ENCODE assay signal across 9 cellular contexts in the genomic region with DNA sequence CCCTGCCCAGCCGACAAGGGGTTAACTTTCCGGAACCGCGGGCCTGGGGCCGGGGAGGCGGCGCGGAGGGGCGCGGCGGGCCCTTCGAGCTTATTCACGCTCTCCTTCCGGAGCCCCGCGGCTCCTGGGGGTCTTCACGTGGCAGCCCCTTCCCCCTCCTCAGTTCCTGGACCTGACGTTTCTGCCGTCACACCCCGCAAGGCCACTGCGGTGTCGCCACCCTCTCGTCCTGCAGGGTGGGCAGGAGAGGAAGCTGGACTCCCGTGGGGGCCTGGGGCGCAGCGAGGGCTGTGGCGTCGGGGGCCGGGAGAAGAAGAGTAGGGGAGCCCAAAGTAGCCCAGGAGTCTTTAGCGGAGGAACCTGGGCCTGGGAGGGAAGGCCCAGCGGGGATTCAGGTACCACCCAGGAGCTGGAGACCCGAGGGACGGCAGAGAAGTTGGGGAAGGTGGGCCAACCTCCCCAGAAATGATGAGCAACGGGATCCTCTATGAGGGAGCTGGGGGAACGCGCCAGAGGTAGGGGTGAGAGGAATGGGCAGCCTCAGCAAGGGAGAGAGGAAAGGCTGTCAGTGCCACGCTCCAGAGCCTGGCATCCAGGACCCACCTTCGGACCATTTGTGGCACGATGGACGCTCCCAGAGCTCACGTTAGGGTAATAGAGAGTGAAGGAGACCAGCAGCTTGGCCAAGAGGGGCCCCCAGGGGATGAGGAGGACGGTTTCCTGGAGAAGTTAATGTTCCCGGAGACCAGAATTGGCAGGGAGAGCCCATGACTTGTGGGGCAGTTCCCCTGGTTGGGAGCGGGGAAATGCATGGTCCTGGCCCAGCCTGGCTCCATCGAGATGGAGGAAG. TPM values are rescaled to one million over a fixed set of nuclear protein-coding genes. Genes with fewer than 3 reads are reported as not detected.
DNase-seq lines count a peak whose midpoint lies in the region; ATAC-seq, FAIRE-seq and TF ChIP-seq lines count a peak whose summit lies in the region.
"Had no signal": no experiment of that assay in that cellular context is flagged by ENCODE, and none has a peak within 500 bp of the region (broad histone marks: within the 10 kb centered on the region; RNA-seq: fewer than 3 reads in every experiment).

No MANE protein-coding gene starts in this region.

- no peak for TF ChIP-seq CTCF in CD8-positive, alpha-beta T cell (IDR thresholded peaks at IDR 0.05)
- no peak for TF ChIP-seq CTCF in H1 (IDR thresholded peaks at IDR 0.05; ENCODE audit: control extremely low read depth in 1 of 3, insufficient read depth in 1 of 3, low read depth in 1 of 3, low read length in 3 of 3)

- no peak for TF ChIP-seq RAD21 in H1 (IDR thresholded peaks at IDR 0.05 in 1 of 2, conservative IDR thresholded peaks at IDR 0.05 in 1 of 2; ENCODE audit: low read depth in 2 of 2, low read length in 2 of 2)

- peak overlapping the region; percentile 27; the same call in 1 of the 2 replicates for H2BK12ac ChIP-seq in H1 (ENCODE audit: low read depth, low read length)
- H2BK12ac ChIP-seq in trophoblast cell (ENCODE audit: low read length), result no peak overlapping the region

- no peak overlapping the region for H4K12ac ChIP-seq in trophoblast cell (ENCODE audit: low read depth, low read length)

- TF ChIP-seq EP300 in H1 (IDR thresholded peaks at IDR 0.05; ENCODE audit: borderline replicate concordance in 1 of 2, low read depth in 2 of 2, low read length in 2 of 2), result no peak

- H3K79me1 ChIP-seq in H1 (ENCODE audit: low read depth, low read length), result no peaks in the 10 kb centered on the region
- peaks cover 8% of the 10 kb centered on the region for H3K79me1 ChIP-seq in trophoblast cell (ENCODE audit: low read length)

- peak in 1 of 7 experiments; percentile 19 for DNase-seq in CD8-positive, alpha-beta T cell
- DNase-seq in H1 (ENCODE audit: low read depth in 1 of 2, low spot score in 2 of 2) (no peak), trophoblast cell (no peak), GM19240 (ENCODE audit: insufficient read length, low spot score) (no peak), iPS-NIHi7 (ENCODE audit: extremely low spot score) (no peak), head of caudate nucleus (no peak)
- DNase-seq in stimulated activated CD4-positive, alpha-beta T cell treated with anti-CD3 and anti-CD28 coated beads, Interleukin-4, amount 100 ng/mL, for 1 hour, result no peak

- FAIRE-seq in H1 (lab: Jason Lieb, UNC), result no peak
- FAIRE-seq: bronchial epithelial cell had no signal

- peak overlapping the region; percentile 71; the same call in 1 of the 2 replicates for H4K8ac ChIP-seq in H1 (ENCODE audit: extremely low read depth, insufficient read depth, low read length)
- no peak overlapping the region for H4K8ac ChIP-seq in trophoblast cell (ENCODE audit: low read depth, low read length)

- H3K27me3 ChIP-seq in CD8-positive, alpha-beta T cell (ENCODE audit: insufficient read depth, low read length), result no peaks in the 10 kb centered on the region
- H3K27me3 ChIP-seq in H1 (replicated peaks in 1 of 4; ENCODE audit: control insufficient read depth in 3 of 4, extremely low read depth in 1 of 4, insufficient read depth in 3 of 4, low read length in 3 of 4) (peaks cover 63 to 87% (median 83%) of the 10 kb centered on the region in 4 experiments), trophoblast cell (ENCODE audit: insufficient read depth, low read length) (peaks cover 45% of the 10 kb centered on the region)

- no peak for ATAC-seq in CD8-positive, alpha-beta T cell

- H2BK120ac ChIP-seq in H1 (replicated peaks; ENCODE audit: low read depth, low read length), result no peak overlapping the region
- H2BK120ac ChIP-seq in trophoblast cell (ENCODE audit: insufficient read depth, low read length, poor library complexity), result no peak overlapping the region

- WGBS in H1 (ENCODE audit: extremely low coverage in 1 of 2, insufficient coverage in 1 of 2, insufficient read length in 1 of 2, insufficient replicate concordance in 2 of 2, low coverage in 1 of 2, low lambda C conversion rate in 2 of 2, missing lambda C conversion rate in 1 of 2), 2 experiments, result 37% methylated on average over 25 of the region's 45 CpGs; no CpG with 5 or more reads in 1 of the 2 experiments
- no CpG with 5 or more reads among the region's 45 CpGs for WGBS in trophoblast cell (ENCODE audit: extremely low coverage, insufficient coverage, insufficient read length)

- H3K9me3 ChIP-seq in CD8-positive, alpha-beta T cell (ENCODE audit: low read length), result no peaks in the 10 kb centered on the region
- H3K9me3 ChIP-seq in H1 (ENCODE audit: insufficient read depth in 2 of 2, low read depth in 1 of 2, low read length in 1 of 2) (no peaks in the 10 kb centered on the region), trophoblast cell (ENCODE audit: insufficient read depth, low read depth, low read length) (peaks cover 3% of the 10 kb centered on the region)

- peaks cover 11% of the 10 kb centered on the region; the same call in 1 of the 2 replicates for H3K23me2 ChIP-seq in H1 (ENCODE audit: low read depth, low read length)

- intact Hi-C loops in CD8-positive, alpha-beta T cell (cut with DNase I, micrococcal nuclease), result loop anchor here (2.0 to 5.0 kb wide), 3 partner anchors 349 to 849 kb away; partner anchors contain the start of gene MNT (in 2 of the 2)
- intact Hi-C loops in head of caudate nucleus (cut with DNase I), result no loop called here

- peaks cover 12 to 19% of the 10 kb centered on the region in 2 experiments for H4K20me1 ChIP-seq in H1 (replicated peaks in 1 of 2; ENCODE audit: control insufficient read depth in 1 of 2, insufficient read depth in 2 of 2, low read length in 2 of 2)

- H3K9me3 Mint-ChIP-seq in CD8-positive, alpha-beta T cell, result no peaks in the 10 kb centered on the region
- no peaks in the 10 kb centered on the region for H3K9me3 Mint-ChIP-seq in IgD-negative memory B cell

- H3K79me2 ChIP-seq in H1 (ENCODE audit: control insufficient read depth in 1 of 2, insufficient read depth in 2 of 2, low read length in 2 of 2) (no peaks in the 10 kb centered on the region), trophoblast cell (ENCODE audit: control insufficient read depth, insufficient read depth, low read length, poor library complexity) (peaks cover 2% of the 10 kb centered on the region)

- H3K36me3 ChIP-seq in CD8-positive, alpha-beta T cell (ENCODE audit: insufficient read depth, low read length), result no peaks in the 10 kb centered on the region
- H3K36me3 ChIP-seq in H1 (ENCODE audit: control insufficient read depth in 2 of 4, insufficient read depth in 4 of 4, low read length in 3 of 4) (peaks cover 0 to 8% (median 0%) of the 10 kb centered on the region in 4 experiments; a peak in 1 of 8 replicates), trophoblast cell (ENCODE audit: control insufficient read depth in 1 of 2, insufficient read depth in 2 of 2, low read length in 2 of 2) (no peaks in the 10 kb centered on the region)

- no peak overlapping the region for H2AK5ac ChIP-seq in H1 (ENCODE audit: low read depth, low read length)
- H2AK5ac ChIP-seq in trophoblast cell (ENCODE audit: low read length), result no peak overlapping the region

- CTCF ChIA-PET in CD8-positive, alpha-beta T cell (lab: Charles Lee), result interaction anchor here (1.5 to 1.6 kb wide), 2 partner anchors 193 to 301 kb away, joined by 3 to 17 read pairs; no protein-coding TSS in a partner anchor
- CTCF ChIA-PET in H1 (lab: Charles Lee; ENCODE audit: partially characterized antibody), result interaction anchor here (0.6 to 2.5 kb wide), 7 partner anchors 11 to 194 kb away, joined by 3 to 10 read pairs (median 4); no protein-coding TSS in a partner anchor

- H2AFZ ChIP-seq in H1 (ENCODE audit: low read length) (no peak overlapping the region), trophoblast cell (ENCODE audit: insufficient read depth, low read length, poor library complexity) (no peak overlapping the region)

- H3K27ac Mint-ChIP-seq in CD8-positive, alpha-beta T cell, result peak overlapping the region; percentile 37
- H3K27ac Mint-ChIP-seq in IgD-negative memory B cell, result peak overlapping the region in 2 of 3 donors; percentile 84 to 90

- H3K27me3 Mint-ChIP-seq in CD8-positive, alpha-beta T cell (ENCODE audit: low read depth), result peaks cover 10% of the 10 kb centered on the region
- peaks cover 12% of the 10 kb centered on the region for H3K27me3 Mint-ChIP-seq in IgD-negative memory B cell

- peak overlapping the region; percentile 61 for H3K4me3 Mint-ChIP-seq in CD8-positive, alpha-beta T cell
- H3K4me3 Mint-ChIP-seq in IgD-negative memory B cell, result peak overlapping the region; percentile 29 to 68 (median 54)

- H3K4me2 ChIP-seq in H1 (ENCODE audit: insufficient read depth in 1 of 2, low read depth in 2 of 2, low read length in 2 of 2) (peak overlapping the region; percentile 3 to 68; a peak in 3 of 4 replicates), trophoblast cell (ENCODE audit: low read length) (peak overlapping the region; percentile 6)

- H3K4me3 ChIP-seq in CD8-positive, alpha-beta T cell (ENCODE audit: low read depth, low read length), result no peak overlapping the region
- H3K4me3 ChIP-seq in H1 (ENCODE audit: extremely low read depth in 1 of 4, insufficient read depth in 2 of 4, low read depth in 3 of 4, low read length in 4 of 4), result peak overlapping the region in 1 of 4 experiments; percentile 54; a peak in 2 of 8 replicates
- no peak overlapping the region for H3K4me3 ChIP-seq in trophoblast cell (ENCODE audit: low read depth, low read length)

- H4K91ac ChIP-seq in H1 (replicated peaks; ENCODE audit: insufficient read length, low read length) (no peak overlapping the region), trophoblast cell (ENCODE audit: low read depth, low read length) (no peak overlapping the region)

- H3K23ac ChIP-seq in H1 (ENCODE audit: insufficient read length) (no peak overlapping the region), trophoblast cell (ENCODE audit: low read length) (no peak overlapping the region)

- H3K18ac ChIP-seq in H1 (ENCODE audit: extremely low read depth, low read length) (no peak overlapping the region), trophoblast cell (ENCODE audit: low read length) (no peak overlapping the region)

- H3K36me3 Mint-ChIP-seq in CD8-positive, alpha-beta T cell, result no peaks in the 10 kb centered on the region
- H3K36me3 Mint-ChIP-seq in IgD-negative memory B cell, result no peaks in the 10 kb centered on the region

- H4K5ac ChIP-seq in H1 (ENCODE audit: insufficient read length, low read depth, low read length), result no peak overlapping the region

- no peak overlapping the region for H3K9ac ChIP-seq in H1 (replicated peaks in 1 of 4; ENCODE audit: extremely low read depth in 1 of 4, low read depth in 3 of 4, low read length in 3 of 4)
- H3K9ac ChIP-seq in trophoblast cell (ENCODE audit: low read length), result no peak overlapping the region

- H2BK5ac ChIP-seq in H1 (ENCODE audit: low read depth, low read length), result no peak overlapping the region
- H2BK5ac ChIP-seq in trophoblast cell (ENCODE audit: low read depth, low read length, poor library complexity), result no peak overlapping the region

- H2BK20ac ChIP-seq in H1 (ENCODE audit: low read length), result no peak overlapping the region

- H3K27ac ChIP-seq in CD8-positive, alpha-beta T cell (ENCODE audit: low read depth, low read length), result no peak overlapping the region
- H3K27ac ChIP-seq in H1 (ENCODE audit: low read depth, low read length) (no peak overlapping the region), trophoblast cell (ENCODE audit: low read depth, low read length) (no peak overlapping the region)

- H3K14ac ChIP-seq in H1 (ENCODE audit: insufficient read length), result no peak overlapping the region
- H3K14ac ChIP-seq in trophoblast cell (ENCODE audit: low read length), result no peak overlapping the region

- no peak for TF ChIP-seq POLR2A in H1 (IDR thresholded peaks at IDR 0.05; ENCODE audit: control extremely low read depth in 1 of 2, low read depth in 2 of 2, low read length in 2 of 2)

- H3K4me1 ChIP-seq in CD8-positive, alpha-beta T cell (ENCODE audit: insufficient read depth, low read length), result peaks cover 58% of the 10 kb centered on the region
- peaks cover 0 to 13% (median 9%) of the 10 kb centered on the region in 4 experiments; a peak in 5 of 7 replicates for H3K4me1 ChIP-seq in H1 (replicated peaks in 1 of 4; ENCODE audit: control insufficient read depth in 3 of 4, insufficient read depth in 4 of 4, low read length in 3 of 4)
- peaks cover 20 to 37% of the 10 kb centered on the region in 2 experiments for H3K4me1 ChIP-seq in trophoblast cell (ENCODE audit: control insufficient read depth in 1 of 2, insufficient read depth in 2 of 2, low read length in 2 of 2)

- H3K56ac ChIP-seq in H1 (replicated peaks; ENCODE audit: insufficient read length, low read depth, low read length), result no peak overlapping the region

- H3K4me1 Mint-ChIP-seq in CD8-positive, alpha-beta T cell (ENCODE audit: low read depth), result peaks cover 32% of the 10 kb centered on the region
- peaks cover 5 to 9% (median 8%) of the 10 kb centered on the region in 3 donors for H3K4me1 Mint-ChIP-seq in IgD-negative memory B cell

- H2BK15ac ChIP-seq in H1 (ENCODE audit: low read length), result 0 out of 2 replicates have a peak overlapping the region, but pooled peaks have one; percentile 29

- POLR2A ChIA-PET in CD8-positive, alpha-beta T cell (lab: Charles Lee), result no interaction called here
- POLR2A ChIA-PET in H1 (lab: Charles Lee; ENCODE audit: partially characterized antibody), result interaction anchor here (0.6 to 0.8 kb wide), 2 partner anchors 12 to 24 kb away, joined by 3 read pairs; no protein-coding TSS in a partner anchor

- H3K4ac ChIP-seq in H1 (replicated peaks; ENCODE audit: insufficient read length, low read depth, low read length) (no peak overlapping the region), trophoblast cell (ENCODE audit: low read depth, low read length) (no peak overlapping the region)

RNA-seq across cellular contexts. Expression of gene HIC1, which starts 3.3 kb away (rescaled TPM):
- total RNA-seq in CD8-positive, alpha-beta T cell, result 10 to 100 TPM; 12.1 to 13.0 TPM
- polyA plus RNA-seq in IgD-negative memory B cell, result 0.88 TPM
- total RNA-seq in H1 (2021; fragmentation: NEBNext Ultra II Directional; extraction: Animal tissue kit (Norgen Biotek cat#: 25700)), result 0.09 and 0.19 TPM in 2 replicates
- polyA plus RNA-seq in H1 (2011; rRNA removed), result 0.06 and 0.11 TPM in 2 replicates
- polyA plus RNA-seq in H1 (2011; cell fraction: cytosol; rRNA removed), result 0.09 TPM
- 0.20 TPM for polyA plus RNA-seq in H1 (2011; cell fraction: nucleus; rRNA removed)
- polyA plus RNA-seq in H1 (2012, experiment 1 of 2), result 0.09 to 0.24 TPM (median 0.20 TPM) in 4 replicates
- polyA plus RNA-seq in H1 (2012, experiment 2 of 2), result 0.20 TPM
- polyA plus RNA-seq in H1 (2013, experiment 1 of 2), result 0.02 TPM
- 0.11 TPM for polyA plus RNA-seq in H1 (2013, experiment 2 of 2)
- polyA minus RNA-seq in H1 (2011; rRNA and poly(A)+ RNA removed), result 0.22 TPM in 1 of 2 replicates, not detected in the other
- not detected for polyA minus RNA-seq in H1 (2011; cell fraction: cytosol; rRNA and poly(A)+ RNA removed)
- polyA minus RNA-seq in H1 (2011; cell fraction: nucleus; rRNA and poly(A)+ RNA removed), result 0.30 TPM
- polyA plus RNA-seq in trophoblast cell (2013), result 1.4 and 1.7 TPM in 2 replicates

RNA-seq across cellular contexts. Expression of gene OVCA2, which starts 9.8 kb away (rescaled TPM):
- total RNA-seq in CD8-positive, alpha-beta T cell, result 10 to 100 TPM; 38.7 to 48.2 TPM
- polyA plus RNA-seq in IgD-negative memory B cell (62.5 TPM), H1 (2011; rRNA removed) (34.5 and 37.0 TPM in 2 replicates)
- 14.9 and 15.3 TPM in 2 replicates for total RNA-seq in H1 (2021; fragmentation: NEBNext Ultra II Directional; extraction: Animal tissue kit (Norgen Biotek cat#: 25700))
- polyA plus RNA-seq in H1 (2011; cell fraction: cytosol; rRNA removed), result 24.4 TPM
- polyA plus RNA-seq in H1 (2011; cell fraction: nucleus; rRNA removed), result 22.7 TPM
- 17.7 to 21.4 TPM (median 18.6 TPM) in 4 replicates for polyA plus RNA-seq in H1 (2012, experiment 1 of 2)
- 42.5 TPM for polyA plus RNA-seq in H1 (2012, experiment 2 of 2)
- polyA plus RNA-seq in H1 (2013, experiment 1 of 2), result 23.4 TPM
- polyA plus RNA-seq in H1 (2013, experiment 2 of 2), result 23.8 TPM
- polyA minus RNA-seq in H1 (2011; rRNA and poly(A)+ RNA removed), result 18.9 TPM in 2 replicates
- 7.5 TPM for polyA minus RNA-seq in H1 (2011; cell fraction: cytosol; rRNA and poly(A)+ RNA removed)
- polyA minus RNA-seq in H1 (2011; cell fraction: nucleus; rRNA and poly(A)+ RNA removed), result 5.2 TPM
- 40.2 and 44.9 TPM in 2 replicates for polyA plus RNA-seq in trophoblast cell (2013)

RNA-seq across cellular contexts. Expression of gene DPH1, which starts 21.7 kb away (rescaled TPM):
- total RNA-seq in CD8-positive, alpha-beta T cell, result 100 to 1,000 TPM; 128 to 149 TPM
- polyA plus RNA-seq in IgD-negative memory B cell (34.4 TPM), H1 (2011; rRNA removed) (30.0 and 48.3 TPM in 2 replicates)
- total RNA-seq in H1 (2021; fragmentation: NEBNext Ultra II Directional; extraction: Animal tissue kit (Norgen Biotek cat#: 25700)), result 24.9 and 27.1 TPM in 2 replicates
- 26.0 TPM for polyA plus RNA-seq in H1 (2011; cell fraction: cytosol; rRNA removed)
- 76.8 TPM for polyA plus RNA-seq in H1 (2011; cell fraction: nucleus; rRNA removed)
- 14.1 to 21.6 TPM (median 19.7 TPM) in 4 replicates for polyA plus RNA-seq in H1 (2012, experiment 1 of 2)
- polyA plus RNA-seq in H1 (2012, experiment 2 of 2), result 16.4 TPM
- polyA plus RNA-seq in H1 (2013, experiment 1 of 2), result 13.4 TPM
- 12.3 TPM for polyA plus RNA-seq in H1 (2013, experiment 2 of 2)
- 22.8 and 35.7 TPM in 2 replicates for polyA minus RNA-seq in H1 (2011; rRNA and poly(A)+ RNA removed)
- 15.0 TPM for polyA minus RNA-seq in H1 (2011; cell fraction: cytosol; rRNA and poly(A)+ RNA removed)
- polyA minus RNA-seq in H1 (2011; cell fraction: nucleus; rRNA and poly(A)+ RNA removed), result 34.4 TPM
- 15.0 and 15.8 TPM in 2 replicates for polyA plus RNA-seq in trophoblast cell (2013)

RNA-seq across cellular contexts. Expression of gene RTN4RL1, which starts 26.5 kb away (rescaled TPM):
- total RNA-seq in CD8-positive, alpha-beta T cell, result not detected
- polyA plus RNA-seq in IgD-negative memory B cell (0.44 TPM), H1 (2011; rRNA removed) (0.09 and 0.11 TPM in 2 replicates)
- total RNA-seq in H1 (2021; fragmentation: NEBNext Ultra II Directional; extraction: Animal tissue kit (Norgen Biotek cat#: 25700)), result 0.11 TPM in 1 of 2 replicates, not detected in the other
- polyA plus RNA-seq in H1 (2011; cell fraction: cytosol; rRNA removed), result 0.10 TPM
- 0.07 TPM for polyA plus RNA-seq in H1 (2011; cell fraction: nucleus; rRNA removed)
- 0.11 to 0.17 TPM (median 0.14 TPM) in 3 of 4 replicates, not detected in the other for polyA plus RNA-seq in H1 (2012, experiment 1 of 2)
- 0.12 TPM for polyA plus RNA-seq in H1 (2012, experiment 2 of 2)
- polyA plus RNA-seq in H1 (2013, experiment 1 of 2), result 0.06 TPM
- polyA plus RNA-seq in H1 (2013, experiment 2 of 2), result 0.04 TPM
- polyA minus RNA-seq in H1 (2011; rRNA and poly(A)+ RNA removed), result 0.03 and 0.05 TPM in 2 replicates
- polyA minus RNA-seq in H1 (2011; cell fraction: cytosol; rRNA and poly(A)+ RNA removed), result not detected
- not detected for polyA minus RNA-seq in H1 (2011; cell fraction: nucleus; rRNA and poly(A)+ RNA removed)
- polyA plus RNA-seq in trophoblast cell (2013), result 0.55 and 0.57 TPM in 2 replicates

Comparison
In these comparisons a context has a peak if more than half of its experiments do, and no peak if none do; other contexts are left out.
1. RNA of gene HIC1, which starts 3.3 kb away (total RNA-seq): 12.1 to 13.0 TPM in CD8-positive, alpha-beta T cell; 0.09 to 0.19 TPM in H1; every median in the first group is over 10 times any median in the second.